ENCODE assay signal across 1 cellular context in genomic region chr12:100254876-100255275, GRCh38.
TF ChIP-seq lines count a peak whose summit lies in the region.

No MANE protein-coding gene starts in this region.

TF ChIP-seq in WTC11, 78 proteins besides CTCF, POLR2A, EP300 and RAD21 (continued from another document):
- TF ChIP-seq ZBTB43 (CRISPR knock-in tag; IDR thresholded peaks at IDR 0.05) (no peak), NFATC4 (CRISPR knock-in tag; IDR thresholded peaks at IDR 0.05) (no peak), TEAD4 (CRISPR knock-in tag; IDR thresholded peaks at IDR 0.05) (no peak), ZNF423 (CRISPR knock-in tag; IDR thresholded peaks at IDR 0.05) (no peak), SOX15 (CRISPR knock-in tag; IDR thresholded peaks at IDR 0.05) (no peak), PRDM15 (CRISPR knock-in tag; IDR thresholded peaks at IDR 0.05) (no peak), ZNF121 (CRISPR knock-in tag; IDR thresholded peaks at IDR 0.05) (no peak), AFF4 (CRISPR knock-in tag; IDR thresholded peaks at IDR 0.05; ENCODE audit: borderline replicate concordance) (no peak), IRF2 (CRISPR knock-in tag; IDR thresholded peaks at IDR 0.05; ENCODE audit: borderline replicate concordance, low read depth) (no peak), CBFB (CRISPR knock-in tag; IDR thresholded peaks at IDR 0.05; ENCODE audit: low read depth) (no peak), E2F4 (CRISPR knock-in tag; IDR thresholded peaks at IDR 0.05; ENCODE audit: borderline replicate concordance, low read depth) (no peak)
